ENCODE assay signal across 28 cellular contexts in genomic region chr7:46955526-46955925, GRCh38.
"Had no signal": no experiment of that assay in that cellular context is flagged by ENCODE, and none has a peak within 500 bp of the region (broad histone marks: within the 10 kb centered on the region; RNA-seq: fewer than 3 reads in every experiment).

No MANE protein-coding gene starts in this region.

- H3K4me3 ChIP-seq: body of pancreas, breast epithelium, cardiac muscle cell, coronary artery, dorsolateral prefrontal cortex, esophagus muscularis mucosa, gastrocnemius medialis, heart right ventricle had no signal

- H3K36me3 ChIP-seq: breast epithelium, cardiac muscle cell, esophagus muscularis mucosa, gastrocnemius medialis, heart right ventricle had no signal

- H3K27me3 ChIP-seq: body of pancreas, breast epithelium, cardiac muscle cell, esophagus muscularis mucosa, gastrocnemius medialis, heart right ventricle had no signal

- H3K27ac ChIP-seq: body of pancreas, breast epithelium, cardiac muscle cell, coronary artery, dorsolateral prefrontal cortex, esophagus muscularis mucosa, gastrocnemius medialis, heart right ventricle had no signal

- ATAC-seq: activated T-cell treated with anti-CD3 and anti-CD28 coated beads, Interleukin-2, amount 50 U/mL, for 72 hours; body of pancreas; gastrocnemius medialis; heart right ventricle; WTC11 had no signal

- DNase-seq: activated CD4-positive, alpha-beta memory T cell treated with anti-CD3 and anti-CD28 coated beads, Interleukin-2, amount 10 ng/mL, durations not matched to agents 7 days and 5 days; activated CD4-positive, alpha-beta T cell treated with anti-CD3 and anti-CD28 coated beads for 1 hour; activated CD4-positive, alpha-beta T cell treated with anti-CD3 and anti-CD28 coated beads for 4 hours; activated CD4-positive, alpha-beta T cell treated with anti-CD3 and anti-CD28 coated beads, Interleukin-2, amount 10 ng/mL, durations not matched to agents 7 days and 5 days; activated CD4-positive, alpha-beta T cell treated with anti-CD3 and anti-CD28 coated beads, Interleukin-2, amount 50 U/mL, for 4 hours; activated CD8-positive, alpha-beta memory T cell treated with anti-CD3 and anti-CD28 coated beads, Interleukin-2, amount 50 U/mL, for 48 hours; activated gamma-delta T cell treated with Interleukin-2 at 50 U/mL for 16 hours; activated naive CD4-positive, alpha-beta T cell treated with anti-CD3 and anti-CD28 coated beads, Interleukin-2, amount 50 U/mL, for 16 hours; activated naive CD4-positive, alpha-beta T cell treated with Interleukin-2 at 50 U/mL for 16 hours; activated T-cell treated with anti-CD3 and anti-CD28 coated beads for 4 hours; activated T-cell treated with anti-CD3 and anti-CD28 coated beads, Interleukin-2, amount 50 U/mL, for 24 hours; activated T-cell treated with anti-CD3 and anti-CD28 coated beads, Interleukin-2, amount 50 U/mL, for 72 hours; amygdala; aorta; body of pancreas; dorsolateral prefrontal cortex; effector memory CD4-positive, alpha-beta T cell; endodermal cell; erythroblast; foreskin fibroblast; gastrocnemius medialis; heart right ventricle; T-helper 2 cell had no signal

- H3K4me1 ChIP-seq: body of pancreas, breast epithelium, esophagus muscularis mucosa, gastrocnemius medialis had no signal

- H3K9me3 ChIP-seq: body of pancreas, breast epithelium, esophagus muscularis mucosa, gastrocnemius medialis had no signal
